In the genomic region with DNA sequence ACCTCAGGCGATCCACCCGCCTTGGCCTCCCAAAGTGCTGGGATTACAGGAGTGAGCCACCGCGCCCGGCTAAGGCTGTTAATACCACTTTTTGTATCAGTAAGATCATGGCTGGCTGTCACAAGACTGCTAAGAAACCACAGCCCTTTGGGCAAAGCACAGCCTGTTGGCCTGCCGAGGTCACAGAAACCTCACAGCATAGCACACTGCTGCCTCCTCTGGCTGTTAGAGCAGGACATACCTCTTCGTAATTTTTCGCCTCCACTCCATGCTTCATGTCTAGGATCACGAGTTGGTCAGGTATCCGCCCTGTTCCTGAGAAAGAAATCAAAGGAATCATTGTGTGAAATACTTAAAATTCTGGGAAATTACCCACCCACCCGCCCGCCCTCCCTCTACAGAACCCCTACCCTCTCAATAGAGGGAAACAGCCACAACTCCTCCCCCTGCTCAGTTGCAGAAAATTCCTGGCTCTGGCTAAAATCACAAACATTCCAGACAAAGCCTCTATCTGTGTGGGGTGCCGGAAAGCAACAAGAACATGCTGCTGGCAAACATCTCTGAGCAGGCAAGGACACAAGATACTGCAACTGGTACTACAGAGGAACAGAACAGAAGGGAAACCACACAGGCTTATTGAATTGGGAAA, we compare ENCODE assay signal across 7 cellular contexts. TPM values are rescaled to one million over a fixed set of nuclear protein-coding genes. Genes with fewer than 3 reads are reported as not detected.
DNase-seq lines count a peak whose midpoint lies in the region; ATAC-seq, FAIRE-seq and TF ChIP-seq lines count a peak whose summit lies in the region.

No MANE protein-coding gene starts in this region.

- ATAC-seq in K562, result peak; percentile 57; the same call in 2 of the 3 replicates
- peak; percentile 50 to 72 (median 65) for ATAC-seq in psoas muscle
- no peak for ATAC-seq in HG02885 (IDR thresholded peaks at IDR 0.05; ENCODE audit: poor library complexity, unreplicated experiment)

- H4K20me1 ChIP-seq in K562 (replicated peaks; ENCODE audit: control insufficient read depth, insufficient read depth, low read length) (no peaks in the 10 kb centered on the region), hepatocyte (ENCODE audit: insufficient read depth, poor library complexity, severe bottlenecking) (peaks cover 4% of the 10 kb centered on the region)

- BruUV-seq in K562 (replicated peaks; lab: Mats Ljungman, UMichigan), result no TSS peak

- DNase-seq in K562 (ENCODE audit: extremely low read depth in 1 of 4, low spot score in 3 of 4), result no peak
- DNase-seq in hepatocyte (ENCODE audit: low spot score), result peak; percentile 83
- DNase-seq in psoas muscle, result peak; percentile 56 to 76
- DNase-seq in NCI-H187 treated with DMSO at 0.1 percent for 48 hours (lab: John Stamatoyannopoulos, UW), result no peak
- no peak for DNase-seq in GM12892 (ENCODE audit: insufficient read length)

- WGBS in K562 (ENCODE audit: insufficient coverage, low coverage, missing lambda C conversion rate), result 90% methylated on average over 8 of the region's 13 CpGs
- WGBS in hepatocyte (ENCODE audit: low lambda C conversion rate, missing lambda C conversion rate), result 42% methylated on average over 13 of the region's 13 CpGs
- WGBS in psoas muscle, 3 donors, result 53 to 63% (median 55%) methylated on average over 13 of the region's 13 CpGs

- H3K9me2 ChIP-seq in hepatocyte (replicated peaks; ENCODE audit: insufficient read depth), result no peaks in the 10 kb centered on the region

- H2AFZ ChIP-seq in K562 (ENCODE audit: low read depth, low read length) (no peak overlapping the region), hepatocyte (no peak overlapping the region)

- 0 out of 4 replicates have a peak, but pooled peaks of 1 of the 2 experiments have one; percentile 11 for TF ChIP-seq RAD21 in K562 (CRISPR knock-in tag; conservative IDR thresholded peaks at IDR 0.05 in 1 of 2, IDR thresholded peaks at IDR 0.05 in 1 of 2)

- in situ Hi-C loops in K562 (cut with MboI), result loop anchor here (10.0 to 25.0 kb wide), 2 partner anchors 337 to 515 kb away; a partner anchor contains a TSS

- H3K4me1 ChIP-seq in HUES48 (ENCODE audit: control insufficient read depth, insufficient read depth, low read length), result peaks cover 8% of the 10 kb centered on the region; the same call in 1 of the 2 replicates
- no peaks in the 10 kb centered on the region for H3K4me1 ChIP-seq in K562 (replicated peaks in 1 of 2; ENCODE audit: control insufficient read depth in 2 of 2, insufficient read depth in 2 of 2, low read length in 2 of 2)
- H3K4me1 ChIP-seq in hepatocyte (ENCODE audit: insufficient read depth), result peaks cover 10% of the 10 kb centered on the region
- peaks cover 38% of the 10 kb centered on the region for H3K4me1 ChIP-seq in psoas muscle

- CTCF ChIA-PET in K562 (lab: Yijun Ruan, JAX; ENCODE audit: low intra/inter-chr PET ratio), result no interaction called here

- peaks cover 41% of the 10 kb centered on the region for H3K36me3 ChIP-seq in HUES48 (ENCODE audit: control insufficient read depth, insufficient read depth, low read length)
- peaks cover 53% of the 10 kb centered on the region; the same call in 2 of the 3 replicates for H3K36me3 ChIP-seq in K562 (ENCODE audit: control insufficient read depth, insufficient read depth, low read length)
- no peaks in the 10 kb centered on the region for H3K36me3 ChIP-seq in hepatocyte (replicated peaks; ENCODE audit: insufficient read depth, low read depth)
- H3K36me3 ChIP-seq in psoas muscle (ENCODE audit: insufficient read depth in 1 of 2, low read depth in 1 of 2), result peaks cover 0 to 39% of the 10 kb centered on the region in 2 donors

- no peak overlapping the region for H3K4me3 ChIP-seq in HUES48 (ENCODE audit: low read depth, low read length)
- H3K4me3 ChIP-seq in K562, result no peak overlapping the region
- no peak overlapping the region for H3K4me3 ChIP-seq in hepatocyte
- H3K4me3 ChIP-seq in psoas muscle, result no peak overlapping the region

- FAIRE-seq in K562 (lab: Jason Lieb, UNC) (no peak), GM12892 (lab: Jason Lieb, UNC) (no peak)

- TF ChIP-seq POLR2A in K562 (conservative IDR thresholded peaks at IDR 0.05) (no peak), GM12892 (IDR thresholded peaks at IDR 0.05; ENCODE audit: low read depth, low read length) (no peak)

- H3K27me3 ChIP-seq in HUES48 (ENCODE audit: control insufficient read depth, insufficient read depth, low read length) (no peaks in the 10 kb centered on the region), K562 (ENCODE audit: control insufficient read depth in 2 of 2, insufficient read depth in 2 of 2, low read length in 2 of 2) (no peaks in the 10 kb centered on the region), hepatocyte (no peaks in the 10 kb centered on the region), psoas muscle (ENCODE audit: insufficient read depth in 3 of 3, low read length in 2 of 3) (no peaks in the 10 kb centered on the region)

- intact Hi-C loops in K562 (cut with micrococcal nuclease) (no loop called here), psoas muscle (cut with DNase I) (loop anchor here in 1 of 2 donors (5.0 kb wide), 1 partner anchor 85 kb away; no protein-coding TSS in a partner anchor)

- H3K9me3 ChIP-seq in HUES48 (ENCODE audit: control insufficient read depth, insufficient read depth, low read length) (no peaks in the 10 kb centered on the region), K562 (replicated peaks; ENCODE audit: control insufficient read depth, insufficient read depth, low read depth, low read length) (no peaks in the 10 kb centered on the region), hepatocyte (ENCODE audit: low read depth) (no peaks in the 10 kb centered on the region), psoas muscle (no peaks in the 10 kb centered on the region)

- H3K27ac ChIP-seq in HUES48 (ENCODE audit: low read depth, low read length) (peak overlapping the region; percentile 79), K562 (ENCODE audit: extremely low read depth, low read depth, low read length) (no peak overlapping the region), hepatocyte (peak overlapping the region; percentile 93), psoas muscle (peak overlapping the region; percentile 37)

- TF ChIP-seq CTCF in K562 (IDR thresholded peaks at IDR 0.05 in 2 of 3, conservative IDR thresholded peaks at IDR 0.05 in 1 of 3; ENCODE audit: insufficient read depth in 2 of 3, low read depth in 1 of 3, low read length in 3 of 3) (no peak), hepatocyte (IDR thresholded peaks at IDR 0.05; ENCODE audit: poor library complexity) (peak; percentile 45), psoas muscle (IDR thresholded peaks at IDR 0.05) (peak; percentile 27)

- POLR2A ChIA-PET in K562 (lab: Yijun Ruan, JAX), result interaction anchor here (0.6 to 0.7 kb wide), 2 partner anchors 112 to 151 kb away, joined by 4 read pairs; no protein-coding TSS in a partner anchor

- H3K79me2 ChIP-seq in K562 (ENCODE audit: control insufficient read depth, insufficient read depth, low read length), result no peaks in the 10 kb centered on the region; the same call in none of the 3 replicates
- peaks cover 63% of the 10 kb centered on the region for H3K79me2 ChIP-seq in hepatocyte

- H3K4me2 ChIP-seq in K562 (ENCODE audit: insufficient read depth, low read length) (no peak overlapping the region), hepatocyte (peak overlapping the region; percentile 22)

- no peak overlapping the region for H3K9ac ChIP-seq in HUES48 (ENCODE audit: low read depth, low read length)
- no peak overlapping the region for H3K9ac ChIP-seq in K562 (ENCODE audit: insufficient read depth in 1 of 2, low read depth in 2 of 2, low read length in 2 of 2)

- TF ChIP-seq EP300 in K562 (IDR thresholded peaks at IDR 0.05; ENCODE audit: low read length), result no peak

- H3K9me1 ChIP-seq in K562 (ENCODE audit: control insufficient read depth, insufficient read depth, low read length), result no peaks in the 10 kb centered on the region

RNA-seq across cellular contexts. Expression of a gene that starts 20.7 kb away (rescaled TPM):
- total RNA-seq in K562 (2011; cell fraction: chromatin; rRNA removed; ENCODE audit: low replicate concordance), result 35.9 and 58.1 TPM in 2 replicates
- total RNA-seq in K562 (2011; cell fraction: nucleolus; rRNA removed), result 28.6 and 29.0 TPM in 2 replicates
- total RNA-seq in K562 (2011; cell fraction: nucleoplasm; rRNA removed), result 30.7 and 32.6 TPM in 2 replicates
- total RNA-seq in K562 (2014; rRNA removed) (25.3 and 29.3 TPM in 2 replicates), K562 (2014; rRNA removed; fragmentation: Illumina TruSeq; extraction: Trizol) (11.8 and 14.3 TPM in 2 replicates), K562 (2015; rRNA removed; fragmentation: Illumina TruSeq; extraction: Trizol) (10.0 and 10.8 TPM in 2 replicates), K562 (2021) (24.0 and 34.4 TPM in 2 replicates), hepatocyte (19.5 and 21.1 TPM in 2 replicates), psoas muscle (100 to 1,000 TPM in 1 of 4 donors, 10 to 100 TPM in 3; 69.1 to 116 (median 88.5) TPM)
- polyA plus RNA-seq in K562 (2011; rRNA removed) (32.8 and 39.6 TPM in 2 replicates), K562 (2014; fragmentation: Illumina TruSeq; extraction: Trizol) (16.3 and 19.8 TPM in 2 replicates), K562 (2014; fragmentation: Nextera tagmentation; extraction: Ambion mirVana) (1 to 10 TPM; 2.8 to 5.5 TPM), K562 (2014; rRNA removed) (19.9 and 29.1 TPM in 2 replicates), hepatocyte (8.8 and 12.9 TPM in 2 replicates), psoas muscle (10 to 100 TPM; 17.9 to 49.0 (median 28.0) TPM)
- 15.8 and 25.2 TPM in 2 replicates for polyA plus RNA-seq in K562 (2011; cell fraction: cytosol; rRNA removed)
- polyA plus RNA-seq in K562 (2011; cell fraction: nucleus; rRNA removed), result 51.4 and 57.6 TPM in 2 replicates
- polyA plus RNA-seq in K562 (2012), result 25.0 and 31.8 TPM in 2 replicates
- polyA minus RNA-seq in K562 (2011; rRNA and poly(A)+ RNA removed), result 32.3 and 32.9 TPM in 2 replicates
- polyA minus RNA-seq in K562 (2011; cell fraction: cytosol; rRNA and poly(A)+ RNA removed), result 11.6 and 13.7 TPM in 2 replicates
- polyA minus RNA-seq in K562 (2011; cell fraction: nucleus; rRNA and poly(A)+ RNA removed), result 29.9 and 36.3 TPM in 2 replicates
- 44.0 TPM for polyA plus RNA-seq in GM12892 (2012; ENCODE audit: missing spikeins)

RNA-seq across cellular contexts. Expression of a gene that starts 28.9 kb away (rescaled TPM):
- total RNA-seq in K562 (2011; cell fraction: chromatin; rRNA removed; ENCODE audit: low replicate concordance), result 104 and 130 TPM in 2 replicates
- 186 and 192 TPM in 2 replicates for total RNA-seq in K562 (2011; cell fraction: nucleolus; rRNA removed)
- total RNA-seq in K562 (2011; cell fraction: nucleoplasm; rRNA removed), result 198 and 249 TPM in 2 replicates
- total RNA-seq in K562 (2014; rRNA removed) (46.9 and 62.2 TPM in 2 replicates), K562 (2014; rRNA removed; fragmentation: Illumina TruSeq; extraction: Trizol) (87.9 and 95.0 TPM in 2 replicates), K562 (2015; rRNA removed; fragmentation: Illumina TruSeq; extraction: Trizol) (101 and 105 TPM in 2 replicates), K562 (2021) (124 and 126 TPM in 2 replicates), hepatocyte (375 and 378 TPM in 2 replicates), psoas muscle (100 to 1,000 TPM; 128 to 203 (median 159) TPM)
- polyA plus RNA-seq in K562 (2011; rRNA removed) (169 and 170 TPM in 2 replicates), K562 (2014; fragmentation: Illumina TruSeq; extraction: Trizol) (154 and 185 TPM in 2 replicates), K562 (2014; fragmentation: Nextera tagmentation; extraction: Ambion mirVana) (100 to 1,000 TPM; 206 to 233 TPM), K562 (2014; rRNA removed) (84.7 and 134 TPM in 2 replicates), hepatocyte (390 and 411 TPM in 2 replicates), psoas muscle (100 to 1,000 TPM in 2 of 3 donors, 10 to 100 TPM in 1; 88.2 to 255 (median 101) TPM)
- 135 and 158 TPM in 2 replicates for polyA plus RNA-seq in K562 (2011; cell fraction: cytosol; rRNA removed)
- 48.7 and 51.6 TPM in 2 replicates for polyA plus RNA-seq in K562 (2011; cell fraction: nucleus; rRNA removed)
- polyA plus RNA-seq in K562 (2012), result 81.0 and 147 TPM in 2 replicates
- polyA minus RNA-seq in K562 (2011; rRNA and poly(A)+ RNA removed), result 234 and 258 TPM in 2 replicates
- 112 and 142 TPM in 2 replicates for polyA minus RNA-seq in K562 (2011; cell fraction: cytosol; rRNA and poly(A)+ RNA removed)
- polyA minus RNA-seq in K562 (2011; cell fraction: nucleus; rRNA and poly(A)+ RNA removed), result 30.7 and 39.5 TPM in 2 replicates
- polyA plus RNA-seq in GM12892 (2012; ENCODE audit: missing spikeins), result 76.8 TPM

Comparison
In these comparisons a context has a peak if more than half of its experiments do, and no peak if none do; other contexts are left out.
1. DNase-seq: peak in hepatocyte (single experiment) and psoas muscle (2 of 2); none in K562 (0 of 4), NCI-H187 treated with DMSO at 0.1 percent for 48 hours (single experiment) and GM12892 (single experiment).
2. CTCF ChIP-seq: peak in hepatocyte (single experiment) and psoas muscle (single experiment); none in K562 (0 of 3).